ENCODE assay signal across 22 cellular contexts in genomic region chr12:131559517-131560516, GRCh38.
A peak's percentile ranks its signal among the peaks of the same experiment; 100 is the strongest.
DNase-seq lines count a peak whose midpoint lies in the region; ATAC-seq and TF ChIP-seq lines count a peak whose summit lies in the region.
"Had no signal": no experiment of that assay in that cellular context is flagged by ENCODE, and none has a peak within 500 bp of the region (broad histone marks: within the 10 kb centered on the region; RNA-seq: fewer than 3 reads in every experiment).

No MANE protein-coding gene starts in this region.

- ATAC-seq in activated CD8-positive, alpha-beta memory T cell treated with anti-CD3 and anti-CD28 coated beads, Interleukin-2, amount 10 ng/mL, durations not matched to agents 7 days and 5 days = peak; percentile 70
- peak; percentile 46 for ATAC-seq in HG03175 (IDR thresholded peaks at IDR 0.05; ENCODE audit: unreplicated experiment)
- ATAC-seq in WTC11 = peak; percentile 77
- ATAC-seq in stimulated activated naive B cell treated with anti-CD40 and anti-IgM and Interleukin-4, amounts not matched to agents 10 μg/mL and 1 μg/mL and 100 μg/mL, for 72 hours (replicated peaks) = peak; percentile 38 to 52
- no peak for ATAC-seq in HG03457 (IDR thresholded peaks at IDR 0.05; ENCODE audit: unreplicated experiment)
- ATAC-seq: effector memory CD8-positive, alpha-beta T cell; heart left ventricle; Right ventricle myocardium inferior had no signal

- TF ChIP-seq CTCF in WTC11 (IDR thresholded peaks at IDR 0.05) = no peak

- POLR2A ChIA-PET in WTC11 (lab: Charles Lee) = no interaction called here

- CTCF ChIA-PET in activated CD8-positive, alpha-beta memory T cell treated with anti-CD3 and anti-CD28 coated beads, Interleukin-2, amount 10 ng/mL, durations not matched to agents 7 days and 5 days (lab: Charles Lee) = no interaction called here
- CTCF ChIA-PET in WTC11 (lab: Charles Lee) = no interaction called here

- H3K4me1 Mint-ChIP-seq in activated CD8-positive, alpha-beta memory T cell treated with anti-CD3 and anti-CD28 coated beads, Interleukin-2, amount 10 ng/mL, durations not matched to agents 7 days and 5 days = no peaks in the 10 kb centered on the region
- peaks cover 5% of the 10 kb centered on the region; the same call in 1 of the 2 replicates for H3K4me1 Mint-ChIP-seq in WTC11
- H3K4me1 Mint-ChIP-seq in stimulated activated naive B cell treated with anti-CD40 and anti-IgM and Interleukin-4, amounts not matched to agents 10 μg/mL and 1 μg/mL and 100 μg/mL, for 72 hours = no peaks in the 10 kb centered on the region

- no peaks in the 10 kb centered on the region for H3K9me3 Mint-ChIP-seq in activated CD8-positive, alpha-beta memory T cell treated with anti-CD3 and anti-CD28 coated beads, Interleukin-2, amount 10 ng/mL, durations not matched to agents 7 days and 5 days (ENCODE audit: low read depth)
- H3K9me3 Mint-ChIP-seq in WTC11 = peaks cover 6% of the 10 kb centered on the region
- peaks cover 4 to 6% of the 10 kb centered on the region in 2 donors for H3K9me3 Mint-ChIP-seq in stimulated activated naive B cell treated with anti-CD40 and anti-IgM and Interleukin-4, amounts not matched to agents 10 μg/mL and 1 μg/mL and 100 μg/mL, for 72 hours
- H3K9me3 Mint-ChIP-seq: CD4-positive, alpha-beta memory T cell; neural crest cell; T-helper 1 cell treated with Interleukin-12 subunit alpha and Interleukin-12 subunit beta and Interleukin-4 antibody, amounts not matched to agents 30 μg/mL and 1 μg/mL, for 36 hours had no signal

- no peak overlapping the region for H3K4me3 Mint-ChIP-seq in activated CD8-positive, alpha-beta memory T cell treated with anti-CD3 and anti-CD28 coated beads, Interleukin-2, amount 10 ng/mL, durations not matched to agents 7 days and 5 days
- H3K4me3 Mint-ChIP-seq in WTC11 = no peak overlapping the region
- no peak overlapping the region for H3K4me3 Mint-ChIP-seq in stimulated activated naive B cell treated with anti-CD40 and anti-IgM and Interleukin-4, amounts not matched to agents 10 μg/mL and 1 μg/mL and 100 μg/mL, for 72 hours
- H3K4me3 Mint-ChIP-seq: CD4-positive, alpha-beta memory T cell; effector memory CD8-positive, alpha-beta T cell; neural crest cell; T-helper 1 cell treated with Interleukin-12 subunit alpha and Interleukin-12 subunit beta and Interleukin-4 antibody, amounts not matched to agents 30 μg/mL and 1 μg/mL, for 36 hours had no signal

- no peak for DNase-seq in activated CD8-positive, alpha-beta memory T cell treated with anti-CD3 and anti-CD28 coated beads, Interleukin-2, amount 10 ng/mL, durations not matched to agents 7 days and 5 days
- no peak for DNase-seq in activated CD8-positive, alpha-beta memory T cell treated with anti-CD3 and anti-CD28 coated beads for 24 hours
- DNase-seq in WTC11 (ENCODE audit: low spot score) (no peak), HCEC 1CT (no peak)
- no peak for DNase-seq in stimulated activated naive B cell treated with anti-CD40 and anti-IgM and Interleukin-4, amounts not matched to agents 10 μg/mL and 1 μg/mL and 100 μg/mL, for 72 hours
- DNase-seq in stimulated activated CD8-positive, alpha-beta memory T cell treated with anti-CD3 and anti-CD28 coated beads, Interleukin-4, amount 100 ng/mL, for 48 hours = no peak
- DNase-seq: activated CD4-positive, CD25-positive, alpha-beta regulatory T cell; activated effector memory CD4-positive, alpha-beta T cell treated with anti-CD3 and anti-CD28 coated beads, Interleukin-2, amount 50 U/mL, for 16 hours; anterior cingulate cortex; CD4-positive, alpha-beta memory T cell; cerebellar nuclear complex; effector memory CD8-positive, alpha-beta T cell; heart left ventricle; Kasumi-1; NK-92 treated with Interleukin-12 subunit alpha and Interleukin-12 subunit beta, amount 100 ng/mL, for 24 hours; stimulated activated CD4-positive, alpha-beta T cell treated with anti-CD3 and anti-CD28 coated beads, Interleukin-12 subunit alpha, Interleukin-12 subunit beta, amount 100 ng/mL, for 4 hours; stimulated activated naive CD4-positive, alpha-beta T cell had no signal

- H3K36me3 Mint-ChIP-seq in activated CD8-positive, alpha-beta memory T cell treated with anti-CD3 and anti-CD28 coated beads, Interleukin-2, amount 10 ng/mL, durations not matched to agents 7 days and 5 days = no peaks in the 10 kb centered on the region
- H3K36me3 Mint-ChIP-seq in WTC11 = no peaks in the 10 kb centered on the region
- H3K36me3 Mint-ChIP-seq in stimulated activated naive B cell treated with anti-CD40 and anti-IgM and Interleukin-4, amounts not matched to agents 10 μg/mL and 1 μg/mL and 100 μg/mL, for 72 hours = no peaks in the 10 kb centered on the region
- H3K36me3 Mint-ChIP-seq: CD4-positive, alpha-beta memory T cell had no signal

- H3K27me3 Mint-ChIP-seq in activated CD8-positive, alpha-beta memory T cell treated with anti-CD3 and anti-CD28 coated beads, Interleukin-2, amount 10 ng/mL, durations not matched to agents 7 days and 5 days = peaks cover 4% of the 10 kb centered on the region
- no peaks in the 10 kb centered on the region for H3K27me3 Mint-ChIP-seq in WTC11 (ENCODE audit: low read depth)
- peaks cover 8 to 23% of the 10 kb centered on the region in 2 donors for H3K27me3 Mint-ChIP-seq in stimulated activated naive B cell treated with anti-CD40 and anti-IgM and Interleukin-4, amounts not matched to agents 10 μg/mL and 1 μg/mL and 100 μg/mL, for 72 hours

- H3K27ac Mint-ChIP-seq in activated CD8-positive, alpha-beta memory T cell treated with anti-CD3 and anti-CD28 coated beads, Interleukin-2, amount 10 ng/mL, durations not matched to agents 7 days and 5 days = no peak overlapping the region
- H3K27ac Mint-ChIP-seq in WTC11 = no peak overlapping the region
- no peak overlapping the region for H3K27ac Mint-ChIP-seq in stimulated activated naive B cell treated with anti-CD40 and anti-IgM and Interleukin-4, amounts not matched to agents 10 μg/mL and 1 μg/mL and 100 μg/mL, for 72 hours
- H3K27ac Mint-ChIP-seq: effector memory CD8-positive, alpha-beta T cell; T-helper 1 cell treated with Interleukin-12 subunit alpha and Interleukin-12 subunit beta and Interleukin-4 antibody, amounts not matched to agents 30 μg/mL and 1 μg/mL, for 36 hours had no signal

TF ChIP-seq in WTC11, 78 proteins besides CTCF, POLR2A, EP300 and RAD21:
- TF ChIP-seq USF2 (CRISPR knock-in tag; IDR thresholded peaks at IDR 0.05) (peak; percentile 46; the same call in 1 of the 2 replicates), ZNF512 (CRISPR knock-in tag; IDR thresholded peaks at IDR 0.05; ENCODE audit: borderline replicate concordance) (no peak)
